11 cellular contexts compared by ENCODE assay signal in genomic region chr1:6171546-6172124, GRCh38. TPM values are rescaled to one million over a fixed set of nuclear protein-coding genes. Genes with fewer than 3 reads are reported as not detected.
DNase-seq lines count a peak whose midpoint lies in the region; ATAC-seq, FAIRE-seq and TF ChIP-seq lines count a peak whose summit lies in the region.
"Had no signal": no experiment of that assay in that cellular context is flagged by ENCODE, and none has a peak within 500 bp of the region (broad histone marks: within the 10 kb centered on the region; RNA-seq: fewer than 3 reads in every experiment).

No MANE protein-coding gene starts in this region.

- H3K4me2 ChIP-seq in A549 = no peak overlapping the region

- POLR2A ChIA-PET in A549 (lab: Yijun Ruan, JAX) = no interaction called here

- TF ChIP-seq EP300 in A549 (IDR thresholded peaks at IDR 0.05) = no peak

- CTCF ChIA-PET in A549 (lab: Yijun Ruan, JAX) = interaction anchor here (0.6 to 3.2 kb wide), 22 partner anchors 9 to 138 kb away, joined by 3 to 18 read pairs (median 4); no protein-coding TSS in a partner anchor

- no peaks in the 10 kb centered on the region for H3K9me3 ChIP-seq in A549
- no peaks in the 10 kb centered on the region for H3K9me3 ChIP-seq in spleen
- H3K9me3 ChIP-seq: upper lobe of left lung had no signal

- peak; percentile 33 to 41 for DNase-seq in A549 (ENCODE audit: low read depth in 1 of 2, low spot score in 1 of 2)
- DNase-seq in GM12892 (ENCODE audit: insufficient read length) = peak; percentile 30
- DNase-seq in SHP77 treated with DMSO at 0.1 percent for 48 hours (lab: John Stamatoyannopoulos, UW) = peak; percentile 56
- DNase-seq in foreskin keratinocyte = no peak
- DNase-seq in NCI-H2081 (lab: John Stamatoyannopoulos, UW) = no peak
- DNase-seq in NCI-H1105 (lab: John Stamatoyannopoulos, UW) = no peak
- DNase-seq in spleen = no peak
- DNase-seq: stimulated activated CD4-positive, alpha-beta T cell treated with anti-CD3 and anti-CD28 coated beads, Interleukin-12 subunit alpha, Interleukin-12 subunit beta, amount 100 ng/mL, for 4 hours; upper lobe of left lung had no signal

- H3K27ac ChIP-seq in A549 = no peak overlapping the region
- H3K27ac ChIP-seq in foreskin keratinocyte = no peak overlapping the region
- no peak overlapping the region for H3K27ac ChIP-seq in spleen
- H3K27ac ChIP-seq: upper lobe of left lung had no signal

- H3K4me1 ChIP-seq in A549 (no peaks in the 10 kb centered on the region), foreskin keratinocyte (no peaks in the 10 kb centered on the region), spleen (peaks cover 0 to 17% (median 3%) of the 10 kb centered on the region in 6 donors)

- no peak for TF ChIP-seq POLR2A in A549 (IDR thresholded peaks at IDR 0.05; ENCODE audit: low read length)
- no peak for TF ChIP-seq POLR2A in GM12892 (IDR thresholded peaks at IDR 0.05; ENCODE audit: low read depth, low read length)
- TF ChIP-seq POLR2A in spleen (IDR thresholded peaks at IDR 0.05) = no peak

- H3K4me3 ChIP-seq in A549 = no peak overlapping the region
- no peak overlapping the region for H3K4me3 ChIP-seq in spleen
- H3K4me3 ChIP-seq: upper lobe of left lung had no signal

- 55% methylated on average over 2 of the region's 10 CpGs for WGBS in A549 (ENCODE audit: missing lambda C conversion rate)
- WGBS in spleen, 5 donors = 35 to 58% (median 46%) methylated on average over 7 to 10 of the region's 10 CpGs

- ATAC-seq in A549 (peak; percentile 79 to 90), foreskin keratinocyte (peak; percentile 21), HG02571 (IDR thresholded peaks at IDR 0.05; ENCODE audit: unreplicated experiment) (no peak)

- peak; percentile 48 to 61 for TF ChIP-seq RAD21 in A549 (conservative IDR thresholded peaks at IDR 0.05 in 1 of 2, IDR thresholded peaks at IDR 0.05 in 1 of 2)

- peaks cover 37% of the 10 kb centered on the region for H3K27me3 ChIP-seq in foreskin keratinocyte
- peaks cover 0 to 95% (median 24%) of the 10 kb centered on the region in 7 donors for H3K27me3 ChIP-seq in spleen (replicated peaks in 1 of 7)
- H3K27me3 ChIP-seq: upper lobe of left lung had no signal

- FAIRE-seq in A549 (lab: Jason Lieb, UNC) (no peak), GM12892 (lab: Jason Lieb, UNC) (no peak)
- FAIRE-seq: G401.6 had no signal

- peak; percentile 48 for TF ChIP-seq CTCF in A549 (IDR thresholded peaks at IDR 0.05)
- TF ChIP-seq CTCF in foreskin keratinocyte (conservative IDR thresholded peaks at IDR 0.05) = peak; percentile 52
- no peak for TF ChIP-seq CTCF in spleen (IDR thresholded peaks at IDR 0.05 in 8 of 11, conservative IDR thresholded peaks at IDR 0.05 in 3 of 11)

- H3K36me3 ChIP-seq in spleen = no peaks in the 10 kb centered on the region
- H3K36me3 ChIP-seq: upper lobe of left lung had no signal

- intact Hi-C loops in spleen (cut with DNase I; ENCODE audit: low total_unique reads) = no loop called here

TF ChIP-seq in A549, 52 proteins besides CTCF, POLR2A, EP300 and RAD21:
- peak; percentile 66 for TF ChIP-seq SMC3 (IDR thresholded peaks at IDR 0.05)
- no peak for TF ChIP-seq CBX8 (IDR thresholded peaks at IDR 0.05)

RNA-seq across cellular contexts. Expression of gene CHD5, which starts 8.5 kb away (rescaled TPM):
- polyA plus RNA-seq in A549 (2011; rRNA removed) = 0.17 and 0.21 TPM in 2 replicates
- 0.30 and 0.47 TPM in 2 replicates for polyA plus RNA-seq in A549 (2012; cell fraction: cytosol; rRNA removed)
- polyA plus RNA-seq in A549 (2012; cell fraction: nucleus; rRNA removed) = 1.6 and 1.8 TPM in 2 replicates
- 0.44 to 0.66 TPM (median 0.54 TPM) in 3 replicates for polyA plus RNA-seq in A549 (2017; fragmentation: RNase III; extraction: RNeasy Plus Mini Kit Qiagen cat#74134 plus additional on column Dnase treatment)
- 0.19 and 0.54 TPM in 2 replicates for polyA minus RNA-seq in A549 (2011; rRNA and poly(A)+ RNA removed)
- polyA plus RNA-seq in GM12892 (2012; ENCODE audit: missing spikeins) = 0.13 TPM
- total RNA-seq in foreskin keratinocyte = 0.04 and 0.10 TPM in 2 replicates
- polyA plus RNA-seq in foreskin keratinocyte = 0.01 and 0.06 TPM in 2 replicates
- total RNA-seq in spleen = under 1 TPM; 0.09 to 0.44 (median 0.17) TPM
- polyA plus RNA-seq in spleen = under 1 TPM; 0.04 to 0.10 (median 0.08) TPM

RNA-seq across cellular contexts. Expression of gene RPL22, which starts 27.8 kb away (rescaled TPM):
- polyA plus RNA-seq in A549 (2011; rRNA removed) = 221 and 373 TPM in 2 replicates
- polyA plus RNA-seq in A549 (2012; cell fraction: cytosol; rRNA removed) = 73.5 and 98.3 TPM in 2 replicates
- 13.1 and 21.3 TPM in 2 replicates for polyA plus RNA-seq in A549 (2012; cell fraction: nucleus; rRNA removed)
- polyA plus RNA-seq in A549 (2017; fragmentation: RNase III; extraction: RNeasy Plus Mini Kit Qiagen cat#74134 plus additional on column Dnase treatment) = 374 to 377 TPM (median 375 TPM) in 3 replicates
- polyA minus RNA-seq in A549 (2011; rRNA and poly(A)+ RNA removed) = 22.8 and 27.3 TPM in 2 replicates
- polyA plus RNA-seq in GM12892 (2012; ENCODE audit: missing spikeins) = 1,361 TPM
- total RNA-seq in foreskin keratinocyte = 337 and 358 TPM in 2 replicates
- 682 and 724 TPM in 2 replicates for polyA plus RNA-seq in foreskin keratinocyte
- 100 to 1,000 TPM; 106 to 424 (median 304) TPM for total RNA-seq in spleen
- 1,000 to 10,000 TPM in 2 of 3 donors, 100 to 1,000 TPM in 1; 500 to 1,105 (median 1,034) TPM for polyA plus RNA-seq in spleen

RNA-seq across cellular contexts. Expression of gene RNF207, which starts 34.3 kb away (rescaled TPM):
- polyA plus RNA-seq in A549 (2011; rRNA removed) (11.3 and 17.9 TPM in 2 replicates), A549 (2017; fragmentation: RNase III; extraction: RNeasy Plus Mini Kit Qiagen cat#74134 plus additional on column Dnase treatment) (24.6 to 28.0 TPM (median 27.6 TPM) in 3 replicates), foreskin keratinocyte (3.0 and 3.1 TPM in 2 replicates), spleen (1 to 10 TPM; 2.8 to 6.2 (median 5.3) TPM)
- 51.4 and 60.1 TPM in 2 replicates for polyA plus RNA-seq in A549 (2012; cell fraction: cytosol; rRNA removed)
- polyA plus RNA-seq in A549 (2012; cell fraction: nucleus; rRNA removed) = 287 and 554 TPM in 2 replicates
- polyA minus RNA-seq in A549 (2011; rRNA and poly(A)+ RNA removed) = 17.1 and 19.7 TPM in 2 replicates
- 13.3 TPM for polyA plus RNA-seq in GM12892 (2012; ENCODE audit: missing spikeins)
- total RNA-seq in foreskin keratinocyte (7.1 and 7.7 TPM in 2 replicates), spleen (10 to 100 TPM in 2 of 7 donors, 1 to 10 TPM in 5; 4.2 to 12.5 (median 6.5) TPM)

Comparison
In these comparisons a context has a peak if more than half of its experiments do, and no peak if none do; other contexts are left out.
1. DNase-seq: peak in A549 (2 of 2), GM12892 (single experiment) and SHP77 treated with DMSO at 0.1 percent for 48 hours (single experiment); none in foreskin keratinocyte (0 of 2), NCI-H2081 (0 of 2), NCI-H1105 (single experiment) and spleen (single experiment).
2. CTCF ChIP-seq: peak in A549 (single experiment) and foreskin keratinocyte (single experiment); none in spleen (0 of 11).